Comparison of ENCODE assay signal across 17 cellular contexts in the genomic region with DNA sequence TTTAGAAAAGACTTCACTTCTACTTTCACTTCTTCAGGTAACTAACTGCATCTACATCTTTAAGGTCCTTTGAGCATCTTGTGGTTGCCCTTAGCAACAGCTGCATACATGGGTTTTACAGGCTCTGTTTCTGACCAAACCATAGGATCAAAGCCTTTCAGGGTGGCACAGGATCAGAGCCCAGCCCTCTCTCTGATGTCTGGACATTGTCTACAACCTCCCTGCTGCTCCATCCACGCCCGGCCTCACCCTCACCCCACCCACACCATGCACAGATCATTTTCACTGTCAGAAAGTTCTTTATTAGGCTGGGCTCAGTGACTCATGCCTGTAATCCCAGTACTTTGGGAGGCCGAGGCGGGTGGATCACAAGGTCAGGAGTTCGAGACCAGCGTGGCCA. TPM values are rescaled to one million over a fixed set of nuclear protein-coding genes. Genes with fewer than 3 reads are reported as not detected.
DNase-seq lines count a peak whose midpoint lies in the region; ATAC-seq and FAIRE-seq lines count a peak whose summit lies in the region.
"Had no signal": no experiment of that assay in that cellular context is flagged by ENCODE, and none has a peak within 500 bp of the region (broad histone marks: within the 10 kb centered on the region; RNA-seq: fewer than 3 reads in every experiment).

No MANE protein-coding gene starts in this region.

- H3K27me3 Mint-ChIP-seq in activated CD4-positive, alpha-beta T cell treated with anti-CD3 and anti-CD28 coated beads, Interleukin-2, amount 10 ng/mL, durations not matched to agents 24 days and 14 days = no peaks in the 10 kb centered on the region
- no peaks in the 10 kb centered on the region for H3K27me3 Mint-ChIP-seq in T-helper 2 cell treated with Interferon-gamma antibody and Interleukin-4, amounts not matched to agents 5 μg/mL and 100 μg/mL, for 36 hours (ENCODE audit: low read depth)
- H3K27me3 Mint-ChIP-seq: activated naive CD4-positive, alpha-beta T cell treated with anti-CD3 and anti-CD28 coated beads, Interleukin-2, amount 50 U/mL, for 24 hours; CD8-positive, alpha-beta memory T cell had no signal

- peaks cover 9% of the 10 kb centered on the region for H3K36me3 Mint-ChIP-seq in activated CD4-positive, alpha-beta T cell treated with anti-CD3 and anti-CD28 coated beads, Interleukin-2, amount 10 ng/mL, durations not matched to agents 24 days and 14 days (ENCODE audit: low read depth)
- H3K36me3 Mint-ChIP-seq in T-helper 2 cell treated with Interferon-gamma antibody and Interleukin-4, amounts not matched to agents 5 μg/mL and 100 μg/mL, for 36 hours (ENCODE audit: low read depth) = peaks cover 11% of the 10 kb centered on the region
- H3K36me3 Mint-ChIP-seq: activated naive CD4-positive, alpha-beta T cell treated with anti-CD3 and anti-CD28 coated beads, Interleukin-2, amount 50 U/mL, for 24 hours; CD8-positive, alpha-beta memory T cell had no signal

- H3K27ac Mint-ChIP-seq in activated CD4-positive, alpha-beta T cell treated with anti-CD3 and anti-CD28 coated beads, Interleukin-2, amount 10 ng/mL, durations not matched to agents 24 days and 14 days = peak overlapping the region; percentile 21
- H3K27ac Mint-ChIP-seq in T-helper 2 cell treated with Interferon-gamma antibody and Interleukin-4, amounts not matched to agents 5 μg/mL and 100 μg/mL, for 36 hours = peak overlapping the region; percentile 33
- H3K27ac Mint-ChIP-seq: activated naive CD4-positive, alpha-beta T cell treated with anti-CD3 and anti-CD28 coated beads, Interleukin-2, amount 50 U/mL, for 24 hours; HFFc6 had no signal

- ATAC-seq in HG03175 (IDR thresholded peaks at IDR 0.05; ENCODE audit: unreplicated experiment) (peak; percentile 45), sciatic nerve (no peak), HG03039 (IDR thresholded peaks at IDR 0.05; ENCODE audit: unreplicated experiment) (no peak)
- ATAC-seq: activated CD4-positive, CD25-positive, alpha-beta regulatory T cell treated with anti-CD3 and anti-CD28 coated beads, Interleukin-2, amount 50 U/mL, for 24 hours; foreskin keratinocyte had no signal

- intact Hi-C loops in activated CD4-positive, alpha-beta T cell treated with anti-CD3 and anti-CD28 coated beads, Interleukin-2, amount 10 ng/mL, durations not matched to agents 24 days and 14 days (cut with micrococcal nuclease) = no loop called here
- intact Hi-C loops in sciatic nerve (cut with DNase I) = no loop called here

- H3K4me1 Mint-ChIP-seq in activated CD4-positive, alpha-beta T cell treated with anti-CD3 and anti-CD28 coated beads, Interleukin-2, amount 10 ng/mL, durations not matched to agents 24 days and 14 days = peaks cover 39% of the 10 kb centered on the region
- peaks cover 32% of the 10 kb centered on the region for H3K4me1 Mint-ChIP-seq in T-helper 2 cell treated with Interferon-gamma antibody and Interleukin-4, amounts not matched to agents 5 μg/mL and 100 μg/mL, for 36 hours (ENCODE audit: low read depth)

- no peak overlapping the region for H3K4me3 Mint-ChIP-seq in activated CD4-positive, alpha-beta T cell treated with anti-CD3 and anti-CD28 coated beads, Interleukin-2, amount 10 ng/mL, durations not matched to agents 24 days and 14 days
- no peak overlapping the region for H3K4me3 Mint-ChIP-seq in T-helper 2 cell treated with Interferon-gamma antibody and Interleukin-4, amounts not matched to agents 5 μg/mL and 100 μg/mL, for 36 hours
- H3K4me3 Mint-ChIP-seq: activated naive CD4-positive, alpha-beta T cell treated with anti-CD3 and anti-CD28 coated beads, Interleukin-2, amount 50 U/mL, for 24 hours; CD8-positive, alpha-beta memory T cell; HFFc6; T-helper 1 cell treated with Interleukin-12 subunit alpha and Interleukin-12 subunit beta and Interleukin-4 antibody, amounts not matched to agents 30 μg/mL and 1 μg/mL, for 36 hours had no signal

- FAIRE-seq in frontal cortex (lab: Jason Lieb, UNC) = no peak

- peak; percentile 80 for DNase-seq in activated CD4-positive, alpha-beta T cell treated with anti-CD3 and anti-CD28 coated beads, Interleukin-2, amount 10 ng/mL, durations not matched to agents 24 days and 14 days
- no peak for DNase-seq in activated CD4-positive, alpha-beta T cell treated with anti-CD3 and anti-CD28 coated beads, Interleukin-2, amount 50 U/mL, for 48 hours
- no peak for DNase-seq in T-helper 2 cell treated with Interferon-gamma antibody and Interleukin-4, amounts not matched to agents 5 μg/mL and 100 μg/mL, for 36 hours (ENCODE audit: low spot score)
- peak; percentile 21 for DNase-seq in sciatic nerve (ENCODE audit: low spot score)
- DNase-seq in activated T-cell treated with anti-CD3 and anti-CD28 coated beads, Interleukin-2, amount 50 U/mL, for 1 hour = no peak
- DNase-seq in frontal cortex (ENCODE audit: low spot score in 2 of 2) = no peak
- DNase-seq: CD8-positive, alpha-beta memory T cell; foreskin keratinocyte; HFFc6; IMR-90; NCI-H1105 treated with DMSO at 0.1 percent for 48 hours had no signal

- H3K9me3 Mint-ChIP-seq in activated CD4-positive, alpha-beta T cell treated with anti-CD3 and anti-CD28 coated beads, Interleukin-2, amount 10 ng/mL, durations not matched to agents 24 days and 14 days = no peaks in the 10 kb centered on the region
- H3K9me3 Mint-ChIP-seq in T-helper 2 cell treated with Interferon-gamma antibody and Interleukin-4, amounts not matched to agents 5 μg/mL and 100 μg/mL, for 36 hours = no peaks in the 10 kb centered on the region
- H3K9me3 Mint-ChIP-seq: activated naive CD4-positive, alpha-beta T cell treated with anti-CD3 and anti-CD28 coated beads, Interleukin-2, amount 50 U/mL, for 24 hours; CD8-positive, alpha-beta memory T cell; HFFc6; T-helper 1 cell treated with Interleukin-12 subunit alpha and Interleukin-12 subunit beta and Interleukin-4 antibody, amounts not matched to agents 30 μg/mL and 1 μg/mL, for 36 hours had no signal

RNA-seq across cellular contexts. Expression of a gene that starts 5.2 kb away (rescaled TPM):
- total RNA-seq in activated CD4-positive, alpha-beta T cell treated with anti-CD3 and anti-CD28 coated beads, Interleukin-2, amount 10 ng/mL, durations not matched to agents 24 days and 14 days = 5.3 and 6.2 TPM in 2 replicates
- total RNA-seq in sciatic nerve = 29.6 TPM
- 4.9 TPM for total RNA-seq in frontal cortex
- total RNA-seq: RPMI7951 had no signal

RNA-seq across cellular contexts. Expression of a gene that starts 50.5 kb away (rescaled TPM):
- 144 and 149 TPM in 2 replicates for total RNA-seq in activated CD4-positive, alpha-beta T cell treated with anti-CD3 and anti-CD28 coated beads, Interleukin-2, amount 10 ng/mL, durations not matched to agents 24 days and 14 days
- 142 TPM for total RNA-seq in sciatic nerve
- total RNA-seq in frontal cortex = 123 TPM

Comparison
In these comparisons a context has a peak if more than half of its experiments do, and no peak if none do; other contexts are left out.
1. DNase-seq: peak in activated CD4-positive, alpha-beta T cell treated with anti-CD3 and anti-CD28 coated beads, Interleukin-2, amount 10 ng/mL, durations not matched to agents 24 days and 14 days (single experiment) and sciatic nerve (single experiment); none in activated CD4-positive, alpha-beta T cell treated with anti-CD3 and anti-CD28 coated beads, Interleukin-2, amount 50 U/mL, for 48 hours (0 of 2), T-helper 2 cell treated with Interferon-gamma antibody and Interleukin-4, amounts not matched to agents 5 μg/mL and 100 μg/mL, for 36 hours (single experiment), activated T-cell treated with anti-CD3 and anti-CD28 coated beads, Interleukin-2, amount 50 U/mL, for 1 hour (single experiment) and frontal cortex (0 of 2).